18 cellular contexts compared by ENCODE assay signal in the genomic region with DNA sequence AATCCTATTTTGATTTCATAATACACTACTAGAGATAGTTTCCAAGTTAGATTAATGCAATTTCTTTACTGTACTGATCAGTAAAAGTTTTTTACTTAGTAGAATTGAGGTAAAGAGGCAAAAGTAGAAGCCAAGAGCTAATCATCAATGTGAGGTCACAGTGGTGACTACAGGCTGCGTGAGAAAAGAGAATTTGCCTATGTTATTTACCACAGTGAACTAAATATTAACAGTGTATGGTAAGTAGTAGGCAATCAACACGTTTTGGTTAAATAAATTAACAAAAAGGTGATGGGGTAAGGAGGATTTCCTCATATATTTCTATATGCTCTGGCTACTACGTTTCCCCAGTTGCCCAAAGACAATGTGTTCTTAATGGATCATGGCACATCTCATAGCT.
DNase-seq lines count a peak whose midpoint lies in the region; ATAC-seq, FAIRE-seq and TF ChIP-seq lines count a peak whose summit lies in the region.
"Had no signal": no experiment of that assay in that cellular context is flagged by ENCODE, and none has a peak within 500 bp of the region (broad histone marks: within the 10 kb centered on the region; RNA-seq: fewer than 3 reads in every experiment).

No MANE protein-coding gene starts in this region.

- TF ChIP-seq CTCF in GM12878 (IDR thresholded peaks at IDR 0.05 in 2 of 3, conservative IDR thresholded peaks at IDR 0.05 in 1 of 3; ENCODE audit: control insufficient read depth in 2 of 3, extremely low read depth in 1 of 3, insufficient read depth in 1 of 3, low read depth in 3 of 3, low read length in 3 of 3) (no peak), lower leg skin (IDR thresholded peaks at IDR 0.05) (no peak)

- TF ChIP-seq RAD21 in GM12878 (IDR thresholded peaks at IDR 0.05; ENCODE audit: insufficient read depth, low read depth, low read length), result no peak

- SMC1A ChIA-PET in GM12878 (lab: Charles Lee; ENCODE audit: uncharacterized antibody, unreplicated experiment), result interaction anchor here (0.9 to 15.7 kb wide), 7 partner anchors 13 to 287 kb away, joined by 3 to 296 read pairs (median 40); no protein-coding TSS in a partner anchor

- TF ChIP-seq POLR2A in GM12878 (IDR thresholded peaks at IDR 0.05; ENCODE audit: low read depth, low read length), result no peak
- no peak for TF ChIP-seq POLR2A in lower leg skin (IDR thresholded peaks at IDR 0.05)
- TF ChIP-seq POLR2A in erythroblast (IDR thresholded peaks at IDR 0.05; ENCODE audit: low read length), result no peak

- no TSS peak for BruUV-seq in GM12878 (replicated peaks; lab: Mats Ljungman, UMichigan)

- H3K4me3 ChIP-seq in GM12878, result no peak overlapping the region
- H3K4me3 ChIP-seq in lower leg skin (ENCODE audit: low read depth, poor library complexity, severe bottlenecking), result no peak overlapping the region

- H3K27me3 ChIP-seq in GM12878 (replicated peaks in 1 of 2; ENCODE audit: control insufficient read depth in 2 of 2, insufficient read depth in 2 of 2, low read length in 1 of 2), result no peaks in the 10 kb centered on the region

- 0% methylated on average over 3 of the region's 3 CpGs for WGBS in GM12878 (ENCODE audit: insufficient coverage, insufficient replicate concordance, low lambda C conversion rate, missing lambda C conversion rate)
- WGBS in lower leg skin, 2 donors, result 63 to 66% methylated on average over 3 of the region's 3 CpGs

- no peaks in the 10 kb centered on the region for H3K4me1 ChIP-seq in GM12878 (ENCODE audit: control insufficient read depth, insufficient read depth, low read length)

- no peak for FAIRE-seq in GM12878 (lab: Jason Lieb, UNC)
- FAIRE-seq: GM12892, H1, HTR-8/SVneo had no signal

- no peak overlapping the region for H3K4me2 ChIP-seq in GM12878 (ENCODE audit: control insufficient read depth, insufficient read depth)

- POLR2A ChIA-PET in GM12878 (lab: Charles Lee), result interaction anchor here (1.6 to 1.9 kb wide), 3 partner anchors 21 to 93 kb away, joined by 6 to 9 read pairs (median 8); no protein-coding TSS in a partner anchor

- TF ChIP-seq EP300 in GM12878 (IDR thresholded peaks at IDR 0.05; ENCODE audit: borderline replicate concordance in 1 of 2, control insufficient read depth in 1 of 2, low read depth in 2 of 2, low read length in 2 of 2), result peak in 1 of 2 experiments; percentile 71; a peak in 2 of 4 replicates

- in situ Hi-C loops in GM12878 (cut with MboI), result no loop called here

- no peaks in the 10 kb centered on the region for H3K36me3 ChIP-seq in GM12878 (ENCODE audit: control insufficient read depth in 2 of 2, insufficient read depth in 2 of 2, low read length in 1 of 2)

- H3K79me2 ChIP-seq in GM12878 (ENCODE audit: control insufficient read depth, insufficient read depth, low read length), result no peaks in the 10 kb centered on the region

- no peaks in the 10 kb centered on the region for H3K9me3 ChIP-seq in GM12878 (replicated peaks; ENCODE audit: control insufficient read depth, insufficient read depth, low read length)

- H3K27ac ChIP-seq in GM12878 (ENCODE audit: control insufficient read depth, insufficient read depth), result no peak overlapping the region
- H3K27ac ChIP-seq: C4-2B, HL-60 had no signal

- RAD21 ChIA-PET in GM12878 (lab: Charles Lee; ENCODE audit: unreplicated experiment), result interaction anchor here (1.0 to 11.0 kb wide), 9 partner anchors 16 to 327 kb away, joined by 3 to 221 read pairs (median 6); no protein-coding TSS in a partner anchor

- no peaks in the 10 kb centered on the region for H4K20me1 ChIP-seq in GM12878 (ENCODE audit: control insufficient read depth, insufficient read depth)

- DNase-seq in GM12878 (ENCODE audit: low read depth, low spot score) (no peak), lower leg skin (ENCODE audit: low spot score in 2 of 2) (no peak), erythroblast (lab: John Stamatoyannopoulos, UW) (no peak)
- DNase-seq: DMS 273 treated with DMSO at 0.1 percent for 48 hours, GF-D8, Kasumi-1, NCI-H1694 treated with DMSO at 0.1 percent for 48 hours, NCI-H226, NCI-H524 treated with DMSO at 0.1 percent for 48 hours had no signal

- H3K9ac ChIP-seq in GM12878 (ENCODE audit: control insufficient read depth, insufficient read depth, low read length), result no peak overlapping the region

- no peak overlapping the region for H2AFZ ChIP-seq in GM12878 (ENCODE audit: control insufficient read depth, low read depth, low read length)

- CTCF ChIA-PET in GM12878 (lab: Yijun Ruan, JAX), result interaction anchor here (0.7 to 1.6 kb wide), 7 partner anchors 11 to 327 kb away, joined by 3 to 5 read pairs (median 3); no protein-coding TSS in a partner anchor

- ATAC-seq in GM18861 (IDR thresholded peaks at IDR 0.05; ENCODE audit: unreplicated experiment) (peak; percentile 70), GM19452 (IDR thresholded peaks at IDR 0.05; ENCODE audit: unreplicated experiment) (peak; percentile 53), HG03159 (IDR thresholded peaks at IDR 0.05; ENCODE audit: unreplicated experiment) (peak; percentile 40), GM12878 (peak; percentile 13), HG02970 (IDR thresholded peaks at IDR 0.05; ENCODE audit: low FRiP score, unreplicated experiment) (no peak)

- intact Hi-C loops in GM12878 (cut with micrococcal nuclease; ENCODE audit: unreplicated experiment), result loop anchor here (5.0 kb wide), 3 partner anchors 203 to 327 kb away; partner anchors contain the start of gene CMC1
- intact Hi-C loops in lower leg skin (cut with DNase I; ENCODE audit: low total_unique reads), result no loop called here

TF ChIP-seq in GM12878, 131 proteins besides CTCF, POLR2A, EP300 and RAD21:
- TF ChIP-seq ATF7 (IDR thresholded peaks at IDR 0.05; ENCODE audit: low read depth), result peak; percentile 53; the same call in 1 of the 2 replicates
- TF ChIP-seq BCL11A (IDR thresholded peaks at IDR 0.05; ENCODE audit: low read depth, low read length), result 0 out of 2 replicates have a peak, but pooled peaks have one; percentile 40
- TF ChIP-seq MTA2 (IDR thresholded peaks at IDR 0.05; ENCODE audit: low read depth), result peak; percentile 73
- TF ChIP-seq RELB (IDR thresholded peaks at IDR 0.05; ENCODE audit: low read depth), result no peak
- TF ChIP-seq BHLHE40 (IDR thresholded peaks at IDR 0.05; ENCODE audit: borderline replicate concordance in 1 of 2, low read depth in 2 of 2, low read length in 1 of 2), result peak; percentile 43 to 66; a peak in 3 of 4 replicates
- TF ChIP-seq POU2F2 (IDR thresholded peaks at IDR 0.05; ENCODE audit: borderline replicate concordance, low read depth, low read length), result peak; percentile 42; the same call in 1 of the 3 replicates
- TF ChIP-seq BMI1 (IDR thresholded peaks at IDR 0.05; ENCODE audit: borderline replicate concordance), result no peak
